Comparison of ENCODE assay signal across 11 cellular contexts in genomic region chr11:111378185-111378772, GRCh38. TPM values are rescaled to one million over a fixed set of nuclear protein-coding genes. Genes with fewer than 3 reads are reported as not detected.
DNase-seq lines count a peak whose midpoint lies in the region; ATAC-seq lines count a peak whose summit lies in the region.
"Had no signal": no experiment of that assay in that cellular context is flagged by ENCODE, and none has a peak within 500 bp of the region (broad histone marks: within the 10 kb centered on the region; RNA-seq: fewer than 3 reads in every experiment).

No MANE protein-coding gene starts in this region.

- peak overlapping the region; percentile 77 for H3K4me3 Mint-ChIP-seq in activated T-cell treated with anti-CD3 and anti-CD28 coated beads, Interleukin-2, amount 50 U/mL, for 4 hours
- H3K4me3 Mint-ChIP-seq in activated CD8-positive, alpha-beta T cell treated with anti-CD3 and anti-CD28 coated beads, Interleukin-2, amount 10 ng/mL, durations not matched to agents 7 days and 5 days = peak overlapping the region; percentile 70

- no peaks in the 10 kb centered on the region for H3K36me3 Mint-ChIP-seq in activated T-cell treated with anti-CD3 and anti-CD28 coated beads, Interleukin-2, amount 50 U/mL, for 4 hours (ENCODE audit: insufficient read depth)
- no peaks in the 10 kb centered on the region for H3K36me3 Mint-ChIP-seq in activated CD8-positive, alpha-beta T cell treated with anti-CD3 and anti-CD28 coated beads, Interleukin-2, amount 10 ng/mL, durations not matched to agents 7 days and 5 days (ENCODE audit: low read depth)

- ATAC-seq in activated T-cell treated with anti-CD3 and anti-CD28 coated beads, Interleukin-2, amount 50 U/mL, for 4 hours = no peak
- ATAC-seq in HG02970 (IDR thresholded peaks at IDR 0.05; ENCODE audit: low FRiP score, unreplicated experiment) = peak; percentile 16
- ATAC-seq in activated CD8-positive, alpha-beta T cell treated with anti-CD3 and anti-CD28 coated beads, Interleukin-2, amount 10 ng/mL, durations not matched to agents 7 days and 5 days = no peak
- ATAC-seq in HG03520 (IDR thresholded peaks at IDR 0.05; ENCODE audit: unreplicated experiment) = no peak
- no peak for ATAC-seq in GM21367 (IDR thresholded peaks at IDR 0.05; ENCODE audit: unreplicated experiment)

- H3K27ac Mint-ChIP-seq in activated CD8-positive, alpha-beta T cell treated with anti-CD3 and anti-CD28 coated beads, Interleukin-2, amount 10 ng/mL, durations not matched to agents 7 days and 5 days = peak overlapping the region; percentile 95

- DNase-seq in activated T-cell treated with anti-CD3 and anti-CD28 coated beads, Interleukin-2, amount 50 U/mL, for 4 hours = no peak
- DNase-seq in activated T-cell treated with anti-CD3 and anti-CD28 coated beads, Interleukin-2, amount 50 U/mL, for 1 hour = no peak
- no peak for DNase-seq in activated CD8-positive, alpha-beta T cell treated with anti-CD3 and anti-CD28 coated beads, Interleukin-2, amount 10 ng/mL, durations not matched to agents 7 days and 5 days
- no peak for DNase-seq in NCI-H748 (lab: John Stamatoyannopoulos, UW; ENCODE audit: unreplicated experiment)
- DNase-seq: NCI-H524 had no signal

- H3K4me1 Mint-ChIP-seq in activated T-cell treated with anti-CD3 and anti-CD28 coated beads, Interleukin-2, amount 50 U/mL, for 4 hours (ENCODE audit: low read depth) = peaks cover 63% of the 10 kb centered on the region
- H3K4me1 Mint-ChIP-seq in activated CD8-positive, alpha-beta T cell treated with anti-CD3 and anti-CD28 coated beads, Interleukin-2, amount 10 ng/mL, durations not matched to agents 7 days and 5 days (ENCODE audit: low read depth) = peaks cover 43% of the 10 kb centered on the region

- no peaks in the 10 kb centered on the region for H3K27me3 Mint-ChIP-seq in activated T-cell treated with anti-CD3 and anti-CD28 coated beads, Interleukin-2, amount 50 U/mL, for 4 hours (ENCODE audit: low read depth)
- no peaks in the 10 kb centered on the region for H3K27me3 Mint-ChIP-seq in activated CD8-positive, alpha-beta T cell treated with anti-CD3 and anti-CD28 coated beads, Interleukin-2, amount 10 ng/mL, durations not matched to agents 7 days and 5 days (ENCODE audit: low read depth)

- CTCF ChIA-PET in activated CD8-positive, alpha-beta T cell treated with anti-CD3 and anti-CD28 coated beads, Interleukin-2, amount 10 ng/mL, durations not matched to agents 7 days and 5 days (lab: Charles Lee) = interaction anchor here (0.8 to 4.1 kb wide), 7 partner anchors 12 to 95 kb away, joined by 3 to 18 read pairs (median 4); no protein-coding TSS in a partner anchor

- peaks cover 3% of the 10 kb centered on the region for H3K9me3 Mint-ChIP-seq in activated T-cell treated with anti-CD3 and anti-CD28 coated beads, Interleukin-2, amount 50 U/mL, for 4 hours
- H3K9me3 Mint-ChIP-seq in activated CD8-positive, alpha-beta T cell treated with anti-CD3 and anti-CD28 coated beads, Interleukin-2, amount 10 ng/mL, durations not matched to agents 7 days and 5 days (ENCODE audit: insufficient read depth) = no peaks in the 10 kb centered on the region

- peak overlapping the region in 1 of 7 experiments; percentile 8 for H3K4me3 ChIP-seq in skin epidermis

- H3K27ac ChIP-seq in skin epidermis = peak overlapping the region in 17 of 21 experiments; percentile 11 to 83 (median 61)

- POLR2A ChIA-PET in activated CD8-positive, alpha-beta T cell treated with anti-CD3 and anti-CD28 coated beads, Interleukin-2, amount 10 ng/mL, durations not matched to agents 7 days and 5 days (lab: Charles Lee) = interaction anchor here (1.2 to 1.9 kb wide), 2 partner anchors 40 to 71 kb away, joined by 3 to 12 read pairs; no protein-coding TSS in a partner anchor

RNA-seq across cellular contexts. Expression of gene POU2AF1, which starts 0.8 kb away (rescaled TPM):
- total RNA-seq in activated T-cell treated with anti-CD3 and anti-CD28 coated beads, Interleukin-2, amount 50 U/mL, for 4 hours = 10 to 100 TPM in 1 of 3 donors, 1 to 10 TPM in 2; 4.3 to 10.8 (median 7.5) TPM
- total RNA-seq in activated CD8-positive, alpha-beta T cell treated with anti-CD3 and anti-CD28 coated beads, Interleukin-2, amount 10 ng/mL, durations not matched to agents 7 days and 5 days = 1 to 10 TPM; 1.7 to 2.4 TPM
- total RNA-seq: endothelial cell of umbilical vein, renal cortical epithelial cell had no signal
